9 cellular contexts compared by ENCODE assay signal in the genomic region with DNA sequence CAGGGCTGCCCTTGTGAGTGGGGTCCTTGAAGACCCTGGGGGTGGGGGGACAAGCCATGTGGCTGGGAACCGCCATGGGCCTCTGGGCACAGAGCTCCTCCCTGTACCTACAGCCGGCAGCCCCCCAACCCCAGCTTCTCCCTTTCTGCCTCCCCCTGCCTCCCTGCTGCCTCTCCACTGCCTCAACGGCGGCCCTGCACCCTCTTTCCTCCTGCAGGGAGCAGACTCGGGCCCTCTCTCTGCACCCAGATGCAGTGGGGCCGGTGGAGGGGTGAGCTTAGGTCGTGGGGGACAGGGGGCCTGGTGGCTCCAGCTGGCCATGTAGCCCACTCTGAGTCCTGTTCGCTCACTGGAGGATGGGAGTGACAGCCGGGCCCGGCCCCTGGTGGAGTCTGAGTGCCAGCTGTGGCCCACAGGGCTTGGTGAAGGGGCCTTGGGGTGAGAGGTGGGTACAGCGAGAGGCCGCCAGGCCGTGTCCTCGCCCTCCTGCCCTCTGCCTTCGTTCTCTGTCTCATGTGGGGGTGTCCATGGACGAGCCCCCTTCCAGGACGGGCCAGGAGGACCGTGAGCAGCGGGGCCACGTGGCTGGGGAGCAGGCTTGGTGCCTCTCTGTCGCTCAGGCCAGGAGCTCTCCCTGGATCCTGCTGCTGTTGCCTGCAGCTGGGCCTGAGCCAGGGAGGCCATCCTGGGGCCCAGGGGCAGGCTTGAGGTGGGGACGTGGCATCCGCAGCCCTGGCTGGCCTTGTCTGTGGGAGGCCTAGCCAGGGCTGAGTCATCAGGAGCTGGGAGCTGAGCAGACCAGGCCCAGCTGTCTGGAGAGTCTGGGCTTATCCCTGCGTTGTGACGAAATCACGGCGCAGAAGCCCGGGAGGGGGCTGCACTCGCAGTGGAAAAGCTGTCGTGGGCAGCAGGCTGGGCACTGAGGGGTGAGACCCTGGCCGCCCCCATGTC.
DNase-seq lines count a peak whose midpoint lies in the region; TF ChIP-seq lines count a peak whose summit lies in the region.
"Had no signal": no experiment of that assay in that cellular context is flagged by ENCODE, and none has a peak within 500 bp of the region (broad histone marks: within the 10 kb centered on the region; RNA-seq: fewer than 3 reads in every experiment).

No MANE protein-coding gene starts in this region.

- H3K4me3 ChIP-seq in AG10803 (ENCODE audit: low read length): no peak overlapping the region
- H3K4me3 ChIP-seq: breast epithelium had no signal

- no peak for TF ChIP-seq CTCF in AG10803 (conservative IDR thresholded peaks at IDR 0.05; ENCODE audit: low read length)

- DNase-seq in AG10803 (ENCODE audit: low read depth): peak; percentile 99
- DNase-seq in NCI-H226: peak; percentile 94
- peak; percentile 98 for DNase-seq in epidermal melanocyte (ENCODE audit: insufficient read length, low spot score)
- peak; percentile 62 for DNase-seq in mucosa of gallbladder (ENCODE audit: low spot score)
- DNase-seq in activated CD4-positive, CD25-positive, alpha-beta regulatory T cell treated with anti-CD3 and anti-CD28 coated beads, Interleukin-2, amount 50 U/mL, for 72 hours: no peak
- no peak for DNase-seq in GF-D8 (lab: John Stamatoyannopoulos, UW)
- no peak for DNase-seq in NOMO-1 (lab: John Stamatoyannopoulos, UW; ENCODE audit: unreplicated experiment in 2 of 2)
- DNase-seq in cerebellum (ENCODE audit: low spot score): no peak

Comparison
In these comparisons a context has a peak if more than half of its experiments do, and no peak if none do; other contexts are left out.
1. DNase-seq: peak in AG10803 (single experiment), NCI-H226 (single experiment), epidermal melanocyte (single experiment) and mucosa of gallbladder (single experiment); none in activated CD4-positive, CD25-positive, alpha-beta regulatory T cell treated with anti-CD3 and anti-CD28 coated beads, Interleukin-2, amount 50 U/mL, for 72 hours (single experiment), GF-D8 (single experiment), NOMO-1 (0 of 2) and cerebellum (single experiment).